ENCODE assay signal across 14 cellular contexts in the genomic region with DNA sequence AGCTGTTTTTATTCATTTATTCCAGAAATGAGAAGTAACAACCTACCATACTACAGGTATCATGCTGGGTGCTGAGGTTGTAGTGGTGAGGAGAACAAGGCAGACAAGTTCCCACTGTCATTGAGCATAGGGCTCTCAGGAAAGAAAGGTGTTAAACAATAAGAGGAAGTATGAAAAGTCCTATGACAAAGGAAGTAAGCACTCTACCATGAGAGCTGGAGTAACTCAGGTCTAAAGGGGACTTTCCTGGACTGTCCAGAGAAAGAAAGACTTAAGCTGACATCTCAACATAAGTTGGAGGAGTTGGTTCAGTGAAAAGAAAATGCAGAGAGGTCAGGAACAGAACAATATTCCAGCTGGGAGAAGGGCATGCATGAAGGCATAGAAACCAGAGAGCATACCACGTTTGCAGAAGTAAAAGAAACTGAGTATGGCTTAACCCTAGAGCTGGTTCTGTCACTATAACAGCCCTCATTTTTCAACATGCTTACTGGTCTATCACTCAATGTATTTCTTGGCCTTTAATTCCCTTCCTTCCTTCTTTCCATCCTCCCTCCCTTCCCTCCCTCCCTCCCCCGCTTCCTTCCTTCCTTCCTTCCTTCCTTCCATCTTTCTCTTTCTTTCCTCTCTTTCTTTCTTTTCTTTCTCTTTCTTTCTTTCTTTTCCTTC.
DNase-seq lines count a peak whose midpoint lies in the region; ATAC-seq and TF ChIP-seq lines count a peak whose summit lies in the region.
"Had no signal": no experiment of that assay in that cellular context is flagged by ENCODE, and none has a peak within 500 bp of the region (broad histone marks: within the 10 kb centered on the region; RNA-seq: fewer than 3 reads in every experiment).

No MANE protein-coding gene starts in this region.

- no peaks in the 10 kb centered on the region for H3K36me3 ChIP-seq in Caco-2 (ENCODE audit: control insufficient read depth, insufficient read depth, low read length)
- H3K36me3 ChIP-seq in CD4-positive, alpha-beta memory T cell (ENCODE audit: insufficient read depth, low read length), result no peaks in the 10 kb centered on the region

- H3K9me3 ChIP-seq in Caco-2, result no peaks in the 10 kb centered on the region; the same call in 1 of the 2 replicates
- no peaks in the 10 kb centered on the region for H3K9me3 ChIP-seq in CD4-positive, alpha-beta memory T cell (ENCODE audit: control insufficient read depth in 1 of 2, low read length in 2 of 2)

- CTCF ChIA-PET in Caco-2 (lab: Charles Lee), result interaction anchor here (0.5 kb wide), 1 partner anchor 80 kb away, joined by 3 read pairs; no protein-coding TSS in a partner anchor
- CTCF ChIA-PET in CD4-positive, alpha-beta memory T cell (lab: Charles Lee; ENCODE audit: partially characterized antibody), result no interaction called here

- POLR2A ChIA-PET in Caco-2 (lab: Charles Lee), result no interaction called here
- POLR2A ChIA-PET in CD4-positive, alpha-beta memory T cell (lab: Charles Lee; ENCODE audit: partially characterized antibody), result no interaction called here

- intact Hi-C loops in Caco-2 (cut with micrococcal nuclease; ENCODE audit: unreplicated experiment), result no loop called here
- intact Hi-C loops in CD4-positive, alpha-beta memory T cell (cut with micrococcal nuclease), result no loop called here

- no peaks in the 10 kb centered on the region for H3K4me1 ChIP-seq in Caco-2
- H3K4me1 ChIP-seq in CD4-positive, alpha-beta memory T cell (ENCODE audit: insufficient read depth, low read length), result no peaks in the 10 kb centered on the region

- peak overlapping the region; percentile 9 for H3K27ac Mint-ChIP-seq in Caco-2 (ENCODE audit: unreplicated experiment)
- no peak overlapping the region for H3K27ac Mint-ChIP-seq in CD4-positive, alpha-beta memory T cell
- H3K27ac Mint-ChIP-seq: activated T-helper 1 cell treated with anti-CD3 and anti-CD28 coated beads, Interleukin-12 subunit alpha, Interleukin-12 subunit beta, Interleukin-2, Interleukin-4 antibody, amounts not matched to agents 30 ng/mL and 10 ng/mL and 1 ng/mL, durations not matched to agents 14 hours and 24 hours and 36 hours had no signal

- H3K27ac ChIP-seq in CD4-positive, alpha-beta memory T cell (ENCODE audit: low read depth, low read length), result no peak overlapping the region
- H3K27ac ChIP-seq: skin epidermis, VCaP had no signal

- H3K27me3 ChIP-seq in Caco-2 (replicated peaks; ENCODE audit: control insufficient read depth, insufficient read depth, low read length), result no peaks in the 10 kb centered on the region
- H3K27me3 ChIP-seq in CD4-positive, alpha-beta memory T cell (ENCODE audit: insufficient read depth, low read length), result no peaks in the 10 kb centered on the region

- peaks cover 12% of the 10 kb centered on the region for H3K4me1 Mint-ChIP-seq in Caco-2 (ENCODE audit: low read depth, unreplicated experiment)
- H3K4me1 Mint-ChIP-seq in CD4-positive, alpha-beta memory T cell, result no peaks in the 10 kb centered on the region

- peak overlapping the region; percentile 12 for H3K4me3 Mint-ChIP-seq in Caco-2 (ENCODE audit: unreplicated experiment)
- peak overlapping the region in 1 of 8 donors; percentile 48 for H3K4me3 Mint-ChIP-seq in CD4-positive, alpha-beta memory T cell
- H3K4me3 Mint-ChIP-seq: activated T-helper 1 cell treated with anti-CD3 and anti-CD28 coated beads, Interleukin-12 subunit alpha, Interleukin-12 subunit beta, Interleukin-2, Interleukin-4 antibody, amounts not matched to agents 30 ng/mL and 10 ng/mL and 1 ng/mL, durations not matched to agents 14 hours and 24 hours and 36 hours had no signal

- no peak overlapping the region for H3K4me3 ChIP-seq in Caco-2 (ENCODE audit: low read depth, low read length)
- H3K4me3 ChIP-seq in CD4-positive, alpha-beta memory T cell (ENCODE audit: low read length in 2 of 2), result no peak overlapping the region
- H3K4me3 ChIP-seq: skin epidermis had no signal

- no peak for TF ChIP-seq CTCF in Caco-2 (IDR thresholded peaks at IDR 0.05; ENCODE audit: insufficient read depth in 1 of 2, low read depth in 1 of 2, low read length in 1 of 2, severe bottlenecking in 1 of 2, unreplicated experiment in 1 of 2)

- no peaks in the 10 kb centered on the region for H3K27me3 Mint-ChIP-seq in Caco-2 (ENCODE audit: insufficient read depth, unreplicated experiment)
- H3K27me3 Mint-ChIP-seq in CD4-positive, alpha-beta memory T cell, result peaks cover 2 to 7% of the 10 kb centered on the region in 2 donors

- H3K9me3 Mint-ChIP-seq in Caco-2 (ENCODE audit: unreplicated experiment), result peaks cover 15% of the 10 kb centered on the region
- peaks cover 0 to 4% (median under 1%) of the 10 kb centered on the region in 8 donors for H3K9me3 Mint-ChIP-seq in CD4-positive, alpha-beta memory T cell
- H3K9me3 Mint-ChIP-seq: activated T-helper 1 cell treated with anti-CD3 and anti-CD28 coated beads, Interleukin-12 subunit alpha, Interleukin-12 subunit beta, Interleukin-2, Interleukin-4 antibody, amounts not matched to agents 30 ng/mL and 10 ng/mL and 1 ng/mL, durations not matched to agents 14 hours and 24 hours and 36 hours had no signal

- no peaks in the 10 kb centered on the region for H3K36me3 Mint-ChIP-seq in Caco-2 (ENCODE audit: insufficient read depth, unreplicated experiment)
- H3K36me3 Mint-ChIP-seq in CD4-positive, alpha-beta memory T cell, result no peaks in the 10 kb centered on the region

- in situ Hi-C loops in ACHN (cut with HindIII; ENCODE audit: low pct_ligation_motif_present, low pct_unique_long_range_greater_than_20kb, low sequenced_read_pairs), result no loop called here

- no peak for DNase-seq in Caco-2
- DNase-seq in ACHN, result no peak
- no peak for DNase-seq in anterior cingulate cortex (lab: John Stamatoyannopoulos, UW)
- no peak for DNase-seq in CD4-positive, alpha-beta memory T cell
- no peak for DNase-seq in cortex of kidney (lab: John Stamatoyannopoulos, UW)
- DNase-seq: central memory CD4-positive, alpha-beta T cell; NCI-H1417 treated with DMSO at 0.1 percent for 48 hours had no signal

- ATAC-seq in GM19043 (IDR thresholded peaks at IDR 0.05; ENCODE audit: low read depth, unreplicated experiment) (peak; percentile 74), HG02571 (IDR thresholded peaks at IDR 0.05; ENCODE audit: unreplicated experiment) (peak; percentile 68), HG03354 (IDR thresholded peaks at IDR 0.05; ENCODE audit: poor library complexity, severe bottlenecking, unreplicated experiment) (peak; percentile 79)
- ATAC-seq: Panc1 had no signal

- BruUV-seq in Caco-2 (replicated peaks; lab: Mats Ljungman, UMichigan), result no TSS peak
